ENCODE assay signal across 8 cellular contexts in the genomic region with DNA sequence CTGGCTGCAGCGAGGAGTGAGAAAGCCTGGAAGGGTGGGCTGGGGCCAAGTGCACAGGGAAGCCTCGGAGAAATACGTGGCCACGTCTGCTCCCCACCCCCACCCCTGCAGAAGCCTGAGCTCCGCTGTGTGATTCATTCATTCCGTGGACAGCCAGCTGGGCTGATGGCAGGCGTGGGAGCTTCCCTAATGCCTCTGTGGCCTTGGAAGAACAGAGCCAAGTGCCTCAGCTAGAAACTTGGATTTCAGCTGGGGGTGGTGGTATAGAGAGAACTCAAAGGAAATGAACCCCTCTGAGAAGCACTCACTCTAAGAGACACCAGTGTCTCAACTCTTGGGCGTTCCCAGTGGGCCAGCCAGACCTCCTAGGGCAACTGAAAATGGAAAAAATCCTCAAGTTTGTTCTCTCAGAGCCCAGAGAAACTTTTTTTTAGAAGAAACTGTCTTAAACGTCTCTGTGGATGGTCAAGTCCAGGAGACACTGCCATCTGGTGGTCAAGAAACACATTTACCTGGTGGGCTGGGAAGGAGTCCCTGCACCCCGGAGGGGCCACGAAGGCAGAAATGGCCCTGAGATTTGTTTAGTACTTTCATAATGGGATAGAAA. TPM values are rescaled to one million over a fixed set of nuclear protein-coding genes. Genes with fewer than 3 reads are reported as not detected.
DNase-seq lines count a peak whose midpoint lies in the region; ATAC-seq and TF ChIP-seq lines count a peak whose summit lies in the region.

No MANE protein-coding gene starts in this region.

- no peaks in the 10 kb centered on the region for H3K9me3 ChIP-seq in heart right ventricle

- H3K27me3 ChIP-seq in heart right ventricle, result no peaks in the 10 kb centered on the region

- peak; percentile 83 to 94 (median 91) for TF ChIP-seq CTCF in heart right ventricle (IDR thresholded peaks at IDR 0.05)

- peak overlapping the region in 4 of 10 donors; percentile 12 to 29 (median 23) for H3K4me3 ChIP-seq in heart right ventricle

- intact Hi-C loops in heart right ventricle (cut with DNase I), result loop anchor here (1.0 to 10.0 kb wide), 6 partner anchors 78 to 296 kb away; a partner anchor contains a TSS

- H3K36me3 ChIP-seq in heart right ventricle, result peaks cover 0 to 40% (median 0%) of the 10 kb centered on the region in 9 donors

- H3K27ac ChIP-seq in heart right ventricle, result peak overlapping the region in 9 of 10 donors; percentile 38 to 84 (median 64)

- ATAC-seq in GM19452 (IDR thresholded peaks at IDR 0.05; ENCODE audit: unreplicated experiment) (peak; percentile 51), heart right ventricle (peak; percentile 80 to 90 (median 84)), GM18505 (IDR thresholded peaks at IDR 0.05; ENCODE audit: unreplicated experiment) (no peak)

- DNase-seq in D341Med (ENCODE audit: low spot score), result peak; percentile 77
- peak; percentile 74 for DNase-seq in HK-2 (ENCODE audit: unreplicated experiment)
- peak; percentile 58 for DNase-seq in SK-N-DZ (ENCODE audit: low spot score)
- DNase-seq in amniotic stem cell (lab: John Stamatoyannopoulos, UW), result peak; percentile 87
- DNase-seq in heart right ventricle, result peak; percentile 48 to 70
- DNase-seq in pons (ENCODE audit: low spot score), result peak; percentile 79

- no peak for TF ChIP-seq POLR2A in GM18505 (IDR thresholded peaks at IDR 0.05; ENCODE audit: borderline replicate concordance, extremely low read depth, insufficient read depth, insufficient read length)

- peaks cover 0 to 53% (median 23%) of the 10 kb centered on the region in 9 donors for H3K4me1 ChIP-seq in heart right ventricle

- WGBS in heart right ventricle, 2 donors, result 10% methylated on average over 11 of the region's 11 CpGs

RNA-seq across cellular contexts. Expression of a gene that starts 18.0 kb away (rescaled TPM):
- polyA plus RNA-seq in SK-N-DZ (2014; cell fraction: cytosol; rRNA removed), result 85.3 and 102 TPM in 2 replicates
- polyA plus RNA-seq in SK-N-DZ (2014; cell fraction: nucleus; rRNA removed), result 33.7 and 41.0 TPM in 2 replicates
- 10 to 100 TPM; 52.5 to 77.5 (median 65.8) TPM for total RNA-seq in heart right ventricle
- 100 to 1,000 TPM in 1 of 2 donors, 10 to 100 TPM in 1; 82.5 to 125 TPM for polyA plus RNA-seq in heart right ventricle

RNA-seq across cellular contexts. Expression of a gene that starts 31.3 kb away (rescaled TPM):
- 142 and 171 TPM in 2 replicates for polyA plus RNA-seq in SK-N-DZ (2014; cell fraction: cytosol; rRNA removed)
- 75.6 and 89.6 TPM in 2 replicates for polyA plus RNA-seq in SK-N-DZ (2014; cell fraction: nucleus; rRNA removed)
- 100 to 1,000 TPM in 9 of 10 donors, 10 to 100 TPM in 1; 91.8 to 132 (median 116) TPM for total RNA-seq in heart right ventricle
- polyA plus RNA-seq in heart right ventricle, result 10 to 100 TPM; 10.6 to 16.6 TPM

RNA-seq across cellular contexts. Expression of a gene that starts 53.7 kb away (rescaled TPM):
- polyA plus RNA-seq in SK-N-DZ (2014; cell fraction: cytosol; rRNA removed), result 75.7 and 82.2 TPM in 2 replicates
- 29.9 and 30.5 TPM in 2 replicates for polyA plus RNA-seq in SK-N-DZ (2014; cell fraction: nucleus; rRNA removed)
- 1,000 to 10,000 TPM in 1 of 10 donors, 100 to 1,000 TPM in 9; 261 to 1,135 (median 456) TPM for total RNA-seq in heart right ventricle
- 100 to 1,000 TPM; 144 to 924 TPM for polyA plus RNA-seq in heart right ventricle
